In the genomic region with DNA sequence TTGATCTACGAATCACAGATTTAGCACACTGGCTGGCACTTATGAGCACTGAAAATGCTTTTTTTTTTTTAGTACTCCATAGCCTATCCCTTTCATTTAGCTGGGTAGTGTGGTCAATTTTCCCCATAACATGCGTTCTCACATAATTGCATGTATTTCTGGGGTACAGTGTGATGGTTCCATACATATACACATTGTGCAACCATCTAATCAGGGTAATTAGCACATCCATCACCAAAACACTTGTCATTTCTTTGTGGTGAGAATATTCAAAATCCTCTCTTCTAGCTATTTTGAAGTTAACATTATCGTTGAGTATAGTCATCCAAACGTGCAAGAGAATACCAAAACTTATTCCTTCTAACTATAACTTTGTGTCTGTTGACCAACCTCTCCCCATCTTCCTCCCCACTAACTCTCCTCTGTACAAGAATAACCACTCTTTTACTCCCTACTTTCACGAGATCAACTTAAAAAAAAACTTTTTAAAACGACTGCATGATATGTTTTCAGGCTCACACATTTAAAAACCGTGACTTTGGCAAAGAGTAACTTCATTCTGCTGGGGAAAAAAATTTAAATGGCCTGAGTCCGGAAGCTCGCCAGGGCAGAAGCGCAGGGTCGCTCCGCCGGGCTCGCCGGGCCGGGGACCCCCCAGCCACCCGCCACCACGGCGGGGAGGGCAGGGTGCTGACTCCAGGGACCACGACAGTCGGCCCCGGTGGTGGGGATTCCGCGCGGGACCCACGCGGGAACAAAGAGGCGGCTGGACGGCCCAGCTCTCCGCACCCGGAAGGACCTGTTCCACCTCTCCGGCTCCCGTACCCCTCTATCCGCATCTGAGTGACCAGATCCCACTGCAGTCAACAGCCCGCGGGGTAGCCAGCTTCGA, we compare ENCODE assay signal across 1 cellular context.
TF ChIP-seq lines count a peak whose summit lies in the region.

No MANE protein-coding gene starts in this region.

TF ChIP-seq in neural cell, 6 proteins besides CTCF, POLR2A, EP300 and RAD21 (continued from another document):
- TF ChIP-seq, protein P1, sequence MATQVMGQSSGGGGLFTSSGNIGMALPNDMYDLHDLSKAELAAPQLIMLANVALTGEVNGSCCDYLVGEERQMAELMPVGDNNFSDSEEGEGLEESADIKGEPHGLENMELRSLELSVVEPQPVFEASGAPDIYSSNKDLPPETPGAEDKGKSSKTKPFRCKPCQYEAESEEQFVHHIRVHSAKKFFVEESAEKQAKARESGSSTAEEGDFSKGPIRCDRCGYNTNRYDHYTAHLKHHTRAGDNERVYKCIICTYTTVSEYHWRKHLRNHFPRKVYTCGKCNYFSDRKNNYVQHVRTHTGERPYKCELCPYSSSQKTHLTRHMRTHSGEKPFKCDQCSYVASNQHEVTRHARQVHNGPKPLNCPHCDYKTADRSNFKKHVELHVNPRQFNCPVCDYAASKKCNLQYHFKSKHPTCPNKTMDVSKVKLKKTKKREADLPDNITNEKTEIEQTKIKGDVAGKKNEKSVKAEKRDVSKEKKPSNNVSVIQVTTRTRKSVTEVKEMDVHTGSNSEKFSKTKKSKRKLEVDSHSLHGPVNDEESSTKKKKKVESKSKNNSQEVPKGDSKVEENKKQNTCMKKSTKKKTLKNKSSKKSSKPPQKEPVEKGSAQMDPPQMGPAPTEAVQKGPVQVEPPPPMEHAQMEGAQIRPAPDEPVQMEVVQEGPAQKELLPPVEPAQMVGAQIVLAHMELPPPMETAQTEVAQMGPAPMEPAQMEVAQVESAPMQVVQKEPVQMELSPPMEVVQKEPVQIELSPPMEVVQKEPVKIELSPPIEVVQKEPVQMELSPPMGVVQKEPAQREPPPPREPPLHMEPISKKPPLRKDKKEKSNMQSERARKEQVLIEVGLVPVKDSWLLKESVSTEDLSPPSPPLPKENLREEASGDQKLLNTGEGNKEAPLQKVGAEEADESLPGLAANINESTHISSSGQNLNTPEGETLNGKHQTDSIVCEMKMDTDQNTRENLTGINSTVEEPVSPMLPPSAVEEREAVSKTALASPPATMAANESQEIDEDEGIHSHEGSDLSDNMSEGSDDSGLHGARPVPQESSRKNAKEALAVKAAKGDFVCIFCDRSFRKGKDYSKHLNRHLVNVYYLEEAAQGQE (IDR thresholded peaks at IDR 0.05; ENCODE audit: borderline replicate concordance), result no peak
